Comparison of ENCODE assay signal across 31 cellular contexts in genomic region chr11:77144196-77144853, GRCh38. TPM values are rescaled to one million over a fixed set of nuclear protein-coding genes. Genes with fewer than 3 reads are reported as not detected.
"Had no signal": no experiment of that assay in that cellular context is flagged by ENCODE, and none has a peak within 500 bp of the region (broad histone marks: within the 10 kb centered on the region; RNA-seq: fewer than 3 reads in every experiment).

No MANE protein-coding gene starts in this region.

- H3K27ac ChIP-seq: cardiac muscle cell, gastroesophageal sphincter, neutrophil, ovary, skin epidermis, uterus had no signal

- DNase-seq: activated B cell treated with CpG ODN at 0.5 μM for 24 hours; activated CD4-positive, alpha-beta T cell treated with anti-CD3 and anti-CD28 coated beads, Interleukin-2, amount 50 U/mL, for 1 hour; activated CD8-positive, alpha-beta T cell treated with anti-CD3 and anti-CD28 coated beads for 36 hours; activated gamma-delta T cell treated with Interleukin-2 at 50 U/mL for 16 hours; activated T-cell treated with anti-CD3 and anti-CD28 coated beads, Interleukin-2, amount 50 U/mL, for 4 hours; anterior cingulate cortex; head of caudate nucleus; hypothalamus; mammary epithelial cell; ovary; stimulated activated CD4-positive, alpha-beta T cell treated with anti-CD3 and anti-CD28 coated beads, Interleukin-1b, Interleukin-23, amount 100 ng/mL, for 48 hours; stimulated activated CD4-positive, alpha-beta T cell treated with anti-CD3 and anti-CD28 coated beads, Interleukin-4, amount 100 ng/mL, for 4 hours; stimulated activated CD8-positive, alpha-beta memory T cell treated with anti-CD3 and anti-CD28 coated beads, Interleukin-4, amount 100 ng/mL, for 48 hours; stimulated activated naive CD8-positive, alpha-beta T cell treated with anti-CD3 and anti-CD28 coated beads, Interleukin-15, amount 100 ng/mL, for 72 hours; substantia nigra; T-cell; uterus had no signal

- H3K4me3 Mint-ChIP-seq: activated B cell treated with CpG ODN at 0.5 μM for 24 hours; activated CD8-positive, alpha-beta T cell treated with anti-CD3 and anti-CD28 coated beads for 36 hours; activated T-cell treated with anti-CD3 and anti-CD28 coated beads, Interleukin-2, amount 50 U/mL, for 4 hours; activated T-helper 17 cell treated with anti-CD3 and anti-CD28 coated beads, Interleukin-2, amount 50 U/mL, for 72 hours; brain; nephron; stimulated activated memory B cell treated with anti-CD40 and anti-IgM and Interleukin-4, amounts not matched to agents 10 μg/mL and 1 μg/mL and 100 μg/mL, for 72 hours; stimulated activated naive CD8-positive, alpha-beta T cell treated with anti-CD3 and anti-CD28 coated beads, Interleukin-15, amount 100 ng/mL, for 72 hours; T-cell; type B pancreatic cell had no signal

- H3K36me3 Mint-ChIP-seq: activated naive CD4-positive, alpha-beta T cell treated with anti-CD3 and anti-CD28 coated beads, Interleukin-2, amount 50 U/mL, for 72 hours; brain; stimulated activated memory B cell treated with anti-CD40 and anti-IgM and Interleukin-4, amounts not matched to agents 10 μg/mL and 1 μg/mL and 100 μg/mL, for 72 hours; T-cell; type B pancreatic cell had no signal

- H3K9me3 Mint-ChIP-seq: activated B cell treated with CpG ODN at 0.5 μM for 24 hours; activated CD8-positive, alpha-beta T cell treated with anti-CD3 and anti-CD28 coated beads for 36 hours; activated naive CD4-positive, alpha-beta T cell treated with anti-CD3 and anti-CD28 coated beads, Interleukin-2, amount 50 U/mL, for 72 hours; activated T-cell treated with anti-CD3 and anti-CD28 coated beads, Interleukin-2, amount 50 U/mL, for 4 hours; activated T-helper 17 cell treated with anti-CD3 and anti-CD28 coated beads, Interleukin-2, amount 50 U/mL, for 72 hours; nephron; stimulated activated memory B cell treated with anti-CD40 and anti-IgM and Interleukin-4, amounts not matched to agents 10 μg/mL and 1 μg/mL and 100 μg/mL, for 72 hours; stimulated activated naive CD8-positive, alpha-beta T cell treated with anti-CD3 and anti-CD28 coated beads, Interleukin-15, amount 100 ng/mL, for 72 hours; T-cell; type B pancreatic cell had no signal

- H3K27ac Mint-ChIP-seq: activated B cell treated with CpG ODN at 0.5 μM for 24 hours; activated CD8-positive, alpha-beta T cell treated with anti-CD3 and anti-CD28 coated beads for 36 hours; stimulated activated memory B cell treated with anti-CD40 and anti-IgM and Interleukin-4, amounts not matched to agents 10 μg/mL and 1 μg/mL and 100 μg/mL, for 72 hours; stimulated activated naive CD8-positive, alpha-beta T cell treated with anti-CD3 and anti-CD28 coated beads, Interleukin-15, amount 100 ng/mL, for 72 hours; T-cell; type B pancreatic cell had no signal

- ATAC-seq: activated CD8-positive, alpha-beta T cell treated with anti-CD3 and anti-CD28 coated beads for 36 hours; activated naive CD4-positive, alpha-beta T cell treated with anti-CD3 and anti-CD28 coated beads, Interleukin-2, amount 50 U/mL, for 72 hours; activated T-cell treated with anti-CD3 and anti-CD28 coated beads, Interleukin-2, amount 50 U/mL, for 4 hours; activated T-helper 17 cell treated with anti-CD3 and anti-CD28 coated beads, Interleukin-2, amount 50 U/mL, for 72 hours; gastroesophageal sphincter; sciatic nerve; stimulated activated memory B cell treated with anti-CD40 and anti-IgM and Interleukin-4, amounts not matched to agents 10 μg/mL and 1 μg/mL and 100 μg/mL, for 72 hours; stimulated activated naive CD8-positive, alpha-beta T cell treated with anti-CD3 and anti-CD28 coated beads, Interleukin-15, amount 100 ng/mL, for 72 hours; T-cell had no signal

- H3K27me3 Mint-ChIP-seq: activated T-helper 17 cell treated with anti-CD3 and anti-CD28 coated beads, Interleukin-2, amount 50 U/mL, for 72 hours had no signal

RNA-seq across cellular contexts. Expression of gene OMP, which starts 41.7 kb away (rescaled TPM):
- total RNA-seq: activated B cell treated with CpG ODN at 0.5 μM for 24 hours; activated CD8-positive, alpha-beta T cell treated with anti-CD3 and anti-CD28 coated beads for 36 hours; activated naive CD4-positive, alpha-beta T cell treated with anti-CD3 and anti-CD28 coated beads, Interleukin-2, amount 50 U/mL, for 72 hours; activated T-cell treated with anti-CD3 and anti-CD28 coated beads, Interleukin-2, amount 50 U/mL, for 4 hours; activated T-helper 17 cell treated with anti-CD3 and anti-CD28 coated beads, Interleukin-2, amount 50 U/mL, for 72 hours; cardiac muscle cell; fibroblast of villous mesenchyme; gastroesophageal sphincter; mammary epithelial cell; progenitor cell of endocrine pancreas; T-helper 2 cell treated with Interferon-gamma antibody and Interleukin-4, amounts not matched to agents 100 ng/mL and 5 ng/mL, for 36 hours had no signal
